Comparison of ENCODE assay signal across 1 cellular context in genomic region chr10:3763035-3763456, GRCh38.
TF ChIP-seq lines count a peak whose summit lies in the region.

No MANE protein-coding gene starts in this region.

TF ChIP-seq in K562, 482 proteins besides CTCF, POLR2A, EP300 and RAD21 (continued from another document and continues in another):
- no peak for TF ChIP-seq RERE (CRISPR knock-in tag; IDR thresholded peaks at IDR 0.05; ENCODE audit: borderline replicate concordance)
- TF ChIP-seq JUN (IDR thresholded peaks at IDR 0.05; ENCODE audit: borderline replicate concordance, low read depth, low read length): peak; percentile 25; the same call in 1 of the 2 replicates
- no peak for TF ChIP-seq JUN (CRISPR knock-in tag; IDR thresholded peaks at IDR 0.05; ENCODE audit: borderline replicate concordance)
- TF ChIP-seq SMARCE1 (IDR thresholded peaks at IDR 0.05): peak; percentile 69; the same call in 1 of the 2 replicates
- TF ChIP-seq TRIM24 (IDR thresholded peaks at IDR 0.05): peak in 1 of 2 experiments; percentile 38; a peak in 1 of 4 replicates
- no peak for TF ChIP-seq ZNF3 (CRISPR knock-in tag; IDR thresholded peaks at IDR 0.05)
- TF ChIP-seq, protein P1, sequence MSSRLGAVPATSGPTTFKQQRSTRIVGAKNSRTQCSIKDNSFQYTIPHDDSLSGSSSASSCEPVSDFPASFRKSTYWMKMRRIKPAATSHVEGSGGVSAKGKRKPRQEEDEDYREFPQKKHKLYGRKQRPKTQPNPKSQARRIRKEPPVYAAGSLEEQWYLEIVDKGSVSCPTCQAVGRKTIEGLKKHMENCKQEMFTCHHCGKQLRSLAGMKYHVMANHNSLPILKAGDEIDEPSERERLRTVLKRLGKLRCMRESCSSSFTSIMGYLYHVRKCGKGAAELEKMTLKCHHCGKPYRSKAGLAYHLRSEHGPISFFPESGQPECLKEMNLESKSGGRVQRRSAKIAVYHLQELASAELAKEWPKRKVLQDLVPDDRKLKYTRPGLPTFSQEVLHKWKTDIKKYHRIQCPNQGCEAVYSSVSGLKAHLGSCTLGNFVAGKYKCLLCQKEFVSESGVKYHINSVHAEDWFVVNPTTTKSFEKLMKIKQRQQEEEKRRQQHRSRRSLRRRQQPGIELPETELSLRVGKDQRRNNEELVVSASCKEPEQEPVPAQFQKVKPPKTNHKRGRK (tag; IDR thresholded peaks at IDR 0.05): no peak
- no peak for TF ChIP-seq NCOA4 (IDR thresholded peaks at IDR 0.05; ENCODE audit: partially characterized antibody)
- no peak for TF ChIP-seq ZNF197 (CRISPR knock-in tag; IDR thresholded peaks at IDR 0.05; ENCODE audit: low read depth)
- no peak for TF ChIP-seq ZNF766 (CRISPR knock-in tag; conservative IDR thresholded peaks at IDR 0.05)
- 0 out of 2 replicates have a peak, but pooled peaks have one; percentile 40 for TF ChIP-seq ETV5 (CRISPR knock-in tag; IDR thresholded peaks at IDR 0.05; ENCODE audit: low read depth)
- TF ChIP-seq CCNT2 (IDR thresholded peaks at IDR 0.05; ENCODE audit: borderline replicate concordance, extremely low read depth, insufficient read length, low read depth, low read length): no peak
- no peak for TF ChIP-seq ZNF354B (CRISPR knock-in tag; IDR thresholded peaks at IDR 0.05)
- TF ChIP-seq ZNF592 (IDR thresholded peaks at IDR 0.05): 0 out of 2 replicates have a peak, but pooled peaks have one; percentile 31
- no peak for TF ChIP-seq NCOA2 (IDR thresholded peaks at IDR 0.05; ENCODE audit: partially characterized antibody in 2 of 2)
- TF ChIP-seq ZKSCAN8 (CRISPR knock-in tag; IDR thresholded peaks at IDR 0.05): no peak
- no peak for TF ChIP-seq KLF13 (tag; IDR thresholded peaks at IDR 0.05; ENCODE audit: borderline replicate concordance, low read depth)
- peak; percentile 40; the same call in 1 of the 2 replicates for TF ChIP-seq FOSL1 (tag; conservative IDR thresholded peaks at IDR 0.05)
- TF ChIP-seq NCOA1 (IDR thresholded peaks at IDR 0.05; ENCODE audit: low read depth): no peak; the same call in 1 of the 2 replicates
- no peak for TF ChIP-seq PHF8 (IDR thresholded peaks at IDR 0.05; ENCODE audit: borderline replicate concordance, low read length)
- TF ChIP-seq BDP1 (IDR thresholded peaks at IDR 0.05; ENCODE audit: insufficient read depth, insufficient read length): no peak
- TF ChIP-seq ZBTB2 (IDR thresholded peaks at IDR 0.05): peak; percentile 60; the same call in 1 of the 2 replicates
- no peak for TF ChIP-seq ARHGAP35 (IDR thresholded peaks at IDR 0.05; ENCODE audit: partially characterized antibody)
- TF ChIP-seq ELF1 (tag; IDR thresholded peaks at IDR 0.05): no peak
- no peak for TF ChIP-seq NFE2 (IDR thresholded peaks at IDR 0.05; ENCODE audit: low read depth)
- no peak for TF ChIP-seq CHD7 (IDR thresholded peaks at IDR 0.05; ENCODE audit: low read depth, low read length)
- no peak for TF ChIP-seq MEF2D (tag; conservative IDR thresholded peaks at IDR 0.05; ENCODE audit: low read depth)
- no peak for TF ChIP-seq ZBED1 (IDR thresholded peaks at IDR 0.05)
- no peak for TF ChIP-seq MTA1 (IDR thresholded peaks at IDR 0.05; ENCODE audit: borderline replicate concordance)
- TF ChIP-seq, protein P2, sequence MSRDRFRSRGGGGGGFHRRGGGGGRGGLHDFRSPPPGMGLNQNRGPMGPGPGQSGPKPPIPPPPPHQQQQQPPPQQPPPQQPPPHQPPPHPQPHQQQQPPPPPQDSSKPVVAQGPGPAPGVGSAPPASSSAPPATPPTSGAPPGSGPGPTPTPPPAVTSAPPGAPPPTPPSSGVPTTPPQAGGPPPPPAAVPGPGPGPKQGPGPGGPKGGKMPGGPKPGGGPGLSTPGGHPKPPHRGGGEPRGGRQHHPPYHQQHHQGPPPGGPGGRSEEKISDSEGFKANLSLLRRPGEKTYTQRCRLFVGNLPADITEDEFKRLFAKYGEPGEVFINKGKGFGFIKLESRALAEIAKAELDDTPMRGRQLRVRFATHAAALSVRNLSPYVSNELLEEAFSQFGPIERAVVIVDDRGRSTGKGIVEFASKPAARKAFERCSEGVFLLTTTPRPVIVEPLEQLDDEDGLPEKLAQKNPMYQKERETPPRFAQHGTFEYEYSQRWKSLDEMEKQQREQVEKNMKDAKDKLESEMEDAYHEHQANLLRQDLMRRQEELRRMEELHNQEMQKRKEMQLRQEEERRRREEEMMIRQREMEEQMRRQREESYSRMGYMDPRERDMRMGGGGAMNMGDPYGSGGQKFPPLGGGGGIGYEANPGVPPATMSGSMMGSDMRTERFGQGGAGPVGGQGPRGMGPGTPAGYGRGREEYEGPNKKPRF (IDR thresholded peaks at IDR 0.05; ENCODE audit: low read depth, low read length): no peak
